29 cellular contexts compared by ENCODE assay signal in the genomic region with DNA sequence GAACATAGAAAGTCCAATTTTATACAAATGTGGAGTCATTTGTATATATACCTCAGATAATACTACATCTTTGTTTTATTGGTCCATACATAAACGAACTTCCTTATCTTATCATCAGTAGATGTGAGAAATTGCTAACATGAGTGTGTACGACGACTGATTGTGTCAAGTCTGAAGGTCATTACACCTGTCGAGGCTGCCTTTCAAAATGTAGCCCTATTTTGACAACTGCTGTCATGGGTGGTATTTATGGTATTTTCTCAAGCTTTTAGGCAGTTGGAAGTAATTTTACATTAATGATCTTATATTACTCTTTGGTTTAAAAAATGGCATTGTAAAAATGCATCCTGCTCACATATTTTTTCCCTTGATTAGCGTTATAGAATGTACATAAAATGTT.
DNase-seq lines count a peak whose midpoint lies in the region; TF ChIP-seq lines count a peak whose summit lies in the region.
"Had no signal": no experiment of that assay in that cellular context is flagged by ENCODE, and none has a peak within 500 bp of the region (broad histone marks: within the 10 kb centered on the region; RNA-seq: fewer than 3 reads in every experiment).

No MANE protein-coding gene starts in this region.

- H3K9ac ChIP-seq in neural cell (ENCODE audit: low read length): no peak overlapping the region
- H3K9ac ChIP-seq: BLaER1; BLaER1 treated with 17β-estradiol and CSF1 and Interleukin-3, amounts not matched to agents 10 nM and 100 nM had no signal

- no peaks in the 10 kb centered on the region for H3K9me3 ChIP-seq in neural cell (ENCODE audit: low read length)
- H3K9me3 ChIP-seq: A549; BE2C; BLaER1; BLaER1 treated with 17β-estradiol and CSF1 and Interleukin-3, amounts not matched to agents 10 nM and 100 nM; Caco-2 had no signal

- peak; percentile 33 for DNase-seq in NCI-H146 (lab: John Stamatoyannopoulos, UW)
- no peak for DNase-seq in NCI-H146 treated with DMSO at 0.1 percent for 48 hours (lab: John Stamatoyannopoulos, UW; ENCODE audit: unreplicated experiment)
- no peak for DNase-seq in T-helper 1 cell
- DNase-seq: 8988T; ACHN; AML-193; BE2C; C1 segment of cervical spinal cord; Caco-2; Calu3; CD4-positive, alpha-beta memory T cell; CD4-positive, alpha-beta T cell; CD4-positive, CD25-positive, alpha-beta regulatory T cell; CD8-positive, alpha-beta memory T cell; CD8-positive, alpha-beta T cell; COR-L47; DMS 273 treated with DMSO at 0.1 percent for 48 hours; DMS153; DMS53; DMS79; DMS79 treated with DMSO at 0.1 percent for 48 hours; DND-41; EL had no signal

- no peak overlapping the region for H3K4me2 ChIP-seq in neural cell (ENCODE audit: low read length)
- H3K4me2 ChIP-seq: A549; BLaER1; BLaER1 treated with 17β-estradiol and CSF1 and Interleukin-3, amounts not matched to agents 10 nM and 100 nM had no signal

- TF ChIP-seq RAD21 in neural cell (conservative IDR thresholded peaks at IDR 0.05): no peak

- TF ChIP-seq CTCF in neural cell (IDR thresholded peaks at IDR 0.05; ENCODE audit: poor library complexity, severe bottlenecking): no peak

- H3K27me3 ChIP-seq in neural cell (ENCODE audit: insufficient read depth, low read depth, low read length): no peaks in the 10 kb centered on the region
- H3K27me3 ChIP-seq: BE2C; BLaER1; BLaER1 treated with 17β-estradiol and CSF1 and Interleukin-3, amounts not matched to agents 10 nM and 100 nM had no signal

- no peak overlapping the region for H3K4me3 ChIP-seq in neural cell (ENCODE audit: low read length)
- H3K4me3 ChIP-seq: A549; BLaER1; BLaER1 treated with 17β-estradiol and CSF1 and Interleukin-3, amounts not matched to agents 10 nM and 100 nM had no signal

- no peaks in the 10 kb centered on the region for H3K36me3 ChIP-seq in neural cell (ENCODE audit: insufficient read depth, low read length)
- H3K36me3 ChIP-seq: BE2C; BLaER1; BLaER1 treated with 17β-estradiol and CSF1 and Interleukin-3, amounts not matched to agents 10 nM and 100 nM had no signal

- peak; percentile 91 for TF ChIP-seq EP300 in neural cell (conservative IDR thresholded peaks at IDR 0.05; ENCODE audit: poor library complexity, severe bottlenecking)

- H4K20me1 ChIP-seq in neural cell (ENCODE audit: insufficient read depth): no peaks in the 10 kb centered on the region
- H4K20me1 ChIP-seq: BLaER1; BLaER1 treated with 17β-estradiol and CSF1 and Interleukin-3, amounts not matched to agents 10 nM and 100 nM had no signal

- H3F3A ChIP-seq in neural cell (ENCODE audit: insufficient read depth, low read length, poor library complexity, severe bottlenecking): peaks cover 7% of the 10 kb centered on the region

- H3K9me2 ChIP-seq in neural cell (ENCODE audit: insufficient read depth, low read length): no peaks in the 10 kb centered on the region

- H3K27ac ChIP-seq in neural cell (ENCODE audit: low read length): peak overlapping the region; percentile 59
- H3K27ac ChIP-seq: 22Rv1; A549; BLaER1; BLaER1 treated with 17β-estradiol and CSF1 and Interleukin-3, amounts not matched to agents 10 nM and 100 nM; C4-2B had no signal

- no peak overlapping the region for H2AFZ ChIP-seq in neural cell (ENCODE audit: low read depth, low read length)

- peaks cover 24% of the 10 kb centered on the region for H3K79me2 ChIP-seq in neural cell (replicated peaks; ENCODE audit: insufficient read depth, low read length)

TF ChIP-seq in neural cell, 6 proteins besides CTCF, POLR2A, EP300 and RAD21:
- TF ChIP-seq MXI1 (conservative IDR thresholded peaks at IDR 0.05; ENCODE audit: poor library complexity, severe bottlenecking) (no peak), SMC3 (conservative IDR thresholded peaks at IDR 0.05; ENCODE audit: poor library complexity) (no peak), TAF1 (IDR thresholded peaks at IDR 0.05; ENCODE audit: low read depth) (no peak), EZH2 (IDR thresholded peaks at IDR 0.05; ENCODE audit: borderline replicate concordance, insufficient read depth, low read length, poor library complexity, severe bottlenecking) (no peak), POLR2AphosphoS5 (IDR thresholded peaks at IDR 0.05) (peak; percentile 59)
TF ChIP-seq in neural cell: peak in this region for 1.
